20 cellular contexts compared by ENCODE assay signal in genomic region chr17:30251931-30252330, GRCh38. TPM values are rescaled to one million over a fixed set of nuclear protein-coding genes. Genes with fewer than 3 reads are reported as not detected.
"Had no signal": no experiment of that assay in that cellular context is flagged by ENCODE, and none has a peak within 500 bp of the region (broad histone marks: within the 10 kb centered on the region; RNA-seq: fewer than 3 reads in every experiment).

No MANE protein-coding gene starts in this region.

- H3K4me1 ChIP-seq: suprapubic skin, thyroid gland had no signal

- ATAC-seq: heart left ventricle; left colon; left ventricle myocardium superior; psoas muscle; right lobe of liver; stimulated activated effector memory CD8-positive, alpha-beta T cell treated with anti-CD3 and anti-CD28 coated beads, Interleukin-12 subunit alpha, Interleukin-12 subunit beta, amount 100 ng/mL, for 72 hours; stimulated activated naive CD8-positive, alpha-beta T cell treated with anti-CD3 and anti-CD28 coated beads, Interleukin-15, Interleukin-2, amounts not matched to agents 100 U/mL and 50 U/mL, for 24 hours had no signal

- H3K27ac ChIP-seq: coronary artery, heart left ventricle, psoas muscle, right lobe of liver, suprapubic skin, thyroid gland had no signal

- DNase-seq: effector CD4-positive, alpha-beta T cell; endodermal cell; foreskin melanocyte; heart left ventricle; hippocampal formation; left colon; left ventricle myocardium superior; mesendoderm; naive B cell; occipital lobe; psoas muscle; retina; right lobe of liver; stimulated activated CD4-positive, alpha-beta T cell treated with anti-CD3 and anti-CD28 coated beads, Interleukin-4, amount 100 ng/mL, for 1 hour; stimulated activated CD8-positive, alpha-beta memory T cell treated with anti-CD3 and anti-CD28 coated beads, Interleukin-4, amount 100 ng/mL, for 48 hours; stimulated activated naive CD8-positive, alpha-beta T cell treated with anti-CD3 and anti-CD28 coated beads, Interleukin-15, Interleukin-2, amounts not matched to agents 100 U/mL and 50 U/mL, for 24 hours; thyroid gland had no signal

- H3K4me3 ChIP-seq: coronary artery, heart left ventricle, psoas muscle, right lobe of liver, suprapubic skin, thyroid gland had no signal

- H3K27me3 ChIP-seq: heart left ventricle, right lobe of liver, suprapubic skin, thyroid gland had no signal

- H3K9me3 ChIP-seq: heart left ventricle, psoas muscle, right lobe of liver, suprapubic skin, thyroid gland had no signal

RNA-seq across cellular contexts. Expression of gene SLC6A4, which starts 16.4 kb away (rescaled TPM):
- total RNA-seq: left ventricle myocardium superior, psoas muscle, right lobe of liver had no signal
